In genomic region chr6:366389-366788, GRCh38 we compare ENCODE assay signal across 2 cellular contexts.
TF ChIP-seq lines count a peak whose summit lies in the region.

No MANE protein-coding gene starts in this region.

TF ChIP-seq in K562, 482 proteins besides CTCF, POLR2A, EP300 and RAD21:
- TF ChIP-seq CBX2 (IDR thresholded peaks at IDR 0.05; ENCODE audit: insufficient read depth, low read length, poor library complexity, severe bottlenecking) (peak; percentile 45), ARID4B (CRISPR knock-in tag; IDR thresholded peaks at IDR 0.05) (no peak), ZFP36 (IDR thresholded peaks at IDR 0.05; ENCODE audit: low read depth, low read length, partially characterized antibody) (peak; percentile 5), HINFP (tag; conservative IDR thresholded peaks at IDR 0.05; ENCODE audit: low read depth) (no peak), CBX8 (IDR thresholded peaks at IDR 0.05; ENCODE audit: borderline replicate concordance, extremely low read depth, low read depth, low read length, poor library complexity, severe bottlenecking) (peak; percentile 64)

TF ChIP-seq in SK-N-SH treated with all-trans-retinoic acid at 6 μM for 48 hours, 23 proteins besides CTCF, POLR2A, EP300 and RAD21 (continued from another document):
- TF ChIP-seq RARB (CRISPR knock-in tag; IDR thresholded peaks at IDR 0.05) (no peak), ZFP30 (CRISPR knock-in tag; IDR thresholded peaks at IDR 0.05) (no peak), TSHZ2 (CRISPR knock-in tag; IDR thresholded peaks at IDR 0.05) (no peak), BACH2 (CRISPR knock-in tag; IDR thresholded peaks at IDR 0.05; ENCODE audit: borderline replicate concordance) (no peak), CSRNP3 (CRISPR knock-in tag; IDR thresholded peaks at IDR 0.05) (no peak), CREB5 (CRISPR knock-in tag; IDR thresholded peaks at IDR 0.05; ENCODE audit: low read depth) (no peak), TOX (CRISPR knock-in tag; IDR thresholded peaks at IDR 0.05; ENCODE audit: borderline replicate concordance) (no peak), POU6F1 (CRISPR knock-in tag; IDR thresholded peaks at IDR 0.05; ENCODE audit: borderline replicate concordance, low read depth) (no peak)
